11 cellular contexts compared by ENCODE assay signal in genomic region chr10:110192552-110192951, GRCh38. TPM values are rescaled to one million over a fixed set of nuclear protein-coding genes. Genes with fewer than 3 reads are reported as not detected.
A peak's percentile ranks its signal among the peaks of the same experiment; 100 is the strongest.
DNase-seq lines count a peak whose midpoint lies in the region; ATAC-seq, FAIRE-seq and TF ChIP-seq lines count a peak whose summit lies in the region.
"Had no signal": no experiment of that assay in that cellular context is flagged by ENCODE, and none has a peak within 500 bp of the region (broad histone marks: within the 10 kb centered on the region; RNA-seq: fewer than 3 reads in every experiment).

No MANE protein-coding gene starts in this region.

- no peak overlapping the region for H3K4me3 ChIP-seq in PC-3 (ENCODE audit: low read length)
- no peak overlapping the region for H3K4me3 ChIP-seq in GM23248
- no peak overlapping the region for H3K4me3 ChIP-seq in small intestine (ENCODE audit: low read depth in 1 of 2, low read length in 2 of 2)
- H3K4me3 ChIP-seq: stomach had no signal

- TF ChIP-seq CTCF in PC-3 (conservative IDR thresholded peaks at IDR 0.05; ENCODE audit: low read depth, low read length) (peak; percentile 13; the same call in 1 of the 2 replicates), osteocyte (IDR thresholded peaks at IDR 0.05) (no peak)

- POLR2A ChIA-PET in PC-3 (lab: Charles Lee; ENCODE audit: unreplicated experiment), result no interaction called here

- WGBS in GM23248 (ENCODE audit: low coverage in 1 of 2, low lambda C conversion rate in 2 of 2, missing lambda C conversion rate in 2 of 2), 2 experiments, result 51 to 52% methylated on average over 4 of the region's 4 CpGs
- 62 to 69% (median 66%) methylated on average over 4 of the region's 4 CpGs for WGBS in small intestine, 3 donors

- intact Hi-C loops in PC-3 (cut with micrococcal nuclease), result no loop called here

- no peak for FAIRE-seq in small intestine (lab: Jason Lieb, UNC)

- ATAC-seq in GM18870 (IDR thresholded peaks at IDR 0.05; ENCODE audit: unreplicated experiment) (peak; percentile 72), HG02678 (IDR thresholded peaks at IDR 0.05; ENCODE audit: unreplicated experiment) (peak; percentile 66), PC-3 (no peak), GM18861 (IDR thresholded peaks at IDR 0.05; ENCODE audit: unreplicated experiment) (no peak)
- ATAC-seq: SK-N-SH treated with all-trans-retinoic acid at 6 μM for 48 hours had no signal

- in situ Hi-C loops in GM23248 (cut with MboI), result no loop called here

- no peaks in the 10 kb centered on the region for H3K27me3 ChIP-seq in PC-3 (ENCODE audit: low read length)
- peaks cover 7% of the 10 kb centered on the region; the same call in 1 of the 2 replicates for H3K27me3 ChIP-seq in GM23248 (replicated peaks; ENCODE audit: insufficient read depth)
- H3K27me3 ChIP-seq in small intestine (ENCODE audit: control insufficient read depth in 2 of 2, insufficient read depth in 2 of 2, low read length in 2 of 2), result no peaks in the 10 kb centered on the region
- H3K27me3 ChIP-seq: stomach had no signal

- H3K4me1 Mint-ChIP-seq in osteocyte (ENCODE audit: unreplicated experiment), result no peaks in the 10 kb centered on the region

- no peak overlapping the region for H3K4me2 ChIP-seq in PC-3 (ENCODE audit: low read length)
- no peak overlapping the region for H3K4me2 ChIP-seq in GM23248 (ENCODE audit: unreplicated experiment)

- H3F3A ChIP-seq in PC-3 (ENCODE audit: low read length, unreplicated experiment) (no peaks in the 10 kb centered on the region), GM23248 (ENCODE audit: insufficient read depth) (no peaks in the 10 kb centered on the region)

- H3K9me3 ChIP-seq in PC-3 (ENCODE audit: low read length), result no peaks in the 10 kb centered on the region
- no peaks in the 10 kb centered on the region for H3K9me3 ChIP-seq in GM23248 (ENCODE audit: low read depth)
- no peaks in the 10 kb centered on the region for H3K9me3 ChIP-seq in small intestine (ENCODE audit: control insufficient read depth, low read depth)
- H3K9me3 ChIP-seq: stomach had no signal

- no peak for DNase-seq in PC-3
- peak; percentile 49 for DNase-seq in osteocyte (ENCODE audit: extremely low spot score, unreplicated experiment)
- DNase-seq in GM23248, result no peak
- DNase-seq in small intestine, result no peak
- DNase-seq: activated T-cell treated with anti-CD3 and anti-CD28 coated beads, Interleukin-2, amount 50 U/mL, for 4 hours; kidney glomerular epithelial cell; stomach had no signal

- H3K27ac ChIP-seq in PC-3 (ENCODE audit: low read length) (no peak overlapping the region), GM23248 (no peak overlapping the region), small intestine (ENCODE audit: low read depth in 1 of 2, low read length in 1 of 2) (no peak overlapping the region)
- H3K27ac ChIP-seq: stomach had no signal

- BruUV-seq in PC-3 (replicated peaks; lab: Mats Ljungman, UMichigan), result no TSS peak

- H3K4me1 ChIP-seq in PC-3 (ENCODE audit: insufficient read depth, low read length) (no peaks in the 10 kb centered on the region), GM23248 (ENCODE audit: insufficient read depth) (no peaks in the 10 kb centered on the region), small intestine (ENCODE audit: control insufficient read depth in 2 of 2, insufficient read depth in 1 of 2, low read depth in 1 of 2, low read length in 1 of 2) (no peaks in the 10 kb centered on the region)
- H3K4me1 ChIP-seq: stomach had no signal

- H3K9me3 Mint-ChIP-seq in osteocyte (ENCODE audit: unreplicated experiment), result peaks cover 7% of the 10 kb centered on the region

- H3K36me3 ChIP-seq in PC-3 (ENCODE audit: low read depth, low read length), result no peaks in the 10 kb centered on the region
- no peaks in the 10 kb centered on the region for H3K36me3 ChIP-seq in GM23248 (ENCODE audit: low read depth)
- H3K36me3 ChIP-seq in small intestine (ENCODE audit: control insufficient read depth in 2 of 2, insufficient read depth in 2 of 2, low read length in 2 of 2), result no peaks in the 10 kb centered on the region
- H3K36me3 ChIP-seq: stomach had no signal

- no peaks in the 10 kb centered on the region for H3K9me2 ChIP-seq in PC-3 (replicated peaks; ENCODE audit: low read length)
- no peaks in the 10 kb centered on the region for H3K9me2 ChIP-seq in GM23248 (ENCODE audit: insufficient read depth)

- H3K79me2 ChIP-seq in PC-3 (ENCODE audit: low read length) (no peaks in the 10 kb centered on the region), GM23248 (ENCODE audit: insufficient read depth) (no peaks in the 10 kb centered on the region)

- no peak overlapping the region for H3K27ac Mint-ChIP-seq in osteocyte (ENCODE audit: unreplicated experiment)

- CTCF ChIA-PET in PC-3 (lab: Charles Lee), result no interaction called here

- peaks cover 62% of the 10 kb centered on the region for H3K27me3 Mint-ChIP-seq in osteocyte (ENCODE audit: unreplicated experiment)

- H4K20me1 ChIP-seq in PC-3 (ENCODE audit: low read length), result no peaks in the 10 kb centered on the region
- no peaks in the 10 kb centered on the region for H4K20me1 ChIP-seq in GM23248 (ENCODE audit: insufficient read depth)

- H2AFZ ChIP-seq in PC-3 (ENCODE audit: low read length), result no peak overlapping the region
- H2AFZ ChIP-seq in GM23248, result no peak overlapping the region

- no peak overlapping the region for H3K4me3 Mint-ChIP-seq in osteocyte (ENCODE audit: unreplicated experiment)
- H3K4me3 Mint-ChIP-seq: activated T-cell treated with anti-CD3 and anti-CD28 coated beads, Interleukin-2, amount 50 U/mL, for 4 hours had no signal

- H3K9ac ChIP-seq in PC-3 (ENCODE audit: low read length) (no peak overlapping the region), GM23248 (no peak overlapping the region)

- H3K36me3 Mint-ChIP-seq in osteocyte (ENCODE audit: unreplicated experiment), result no peaks in the 10 kb centered on the region

RNA-seq across cellular contexts. Expression of gene MXI1, which starts 14.9 kb away (rescaled TPM):
- 15.6 and 18.0 TPM in 2 replicates for total RNA-seq in PC-3 (2014; rRNA removed)
- total RNA-seq in osteocyte, result 31.9 and 32.2 TPM in 2 replicates
- total RNA-seq in GM23248 (2014; rRNA removed; shearing (Covaris generic)), result 25.7 and 32.2 TPM in 2 replicates
- 17.6 and 25.7 TPM in 2 replicates for polyA plus RNA-seq in GM23248 (2016; fragmentation: Nextera tagmentation; extraction: Ambion mirVana)
- 10 to 100 TPM; 12.0 to 19.2 (median 16.8) TPM for polyA plus RNA-seq in small intestine

Comparison
In these comparisons a context has a peak if more than half of its experiments do, and no peak if none do; other contexts are left out.
1. ATAC-seq: peak in GM18870 (single experiment) and HG02678 (single experiment); none in PC-3 (single experiment) and GM18861 (single experiment).